ENCODE assay signal across 11 cellular contexts in genomic region chr14:33986804-33987203, GRCh38. TPM values are rescaled to one million over a fixed set of nuclear protein-coding genes. Genes with fewer than 3 reads are reported as not detected.
DNase-seq lines count a peak whose midpoint lies in the region; ATAC-seq, FAIRE-seq and TF ChIP-seq lines count a peak whose summit lies in the region.
"Had no signal": no experiment of that assay in that cellular context is flagged by ENCODE, and none has a peak within 500 bp of the region (broad histone marks: within the 10 kb centered on the region; RNA-seq: fewer than 3 reads in every experiment).

No MANE protein-coding gene starts in this region.

- no peak for FAIRE-seq in urothelium cell line (lab: Jason Lieb, UNC)

- TF ChIP-seq CTCF in foreskin fibroblast (IDR thresholded peaks at IDR 0.05; ENCODE audit: low read depth, low read length): no peak

- no peak overlapping the region for H3K4me3 ChIP-seq in foreskin fibroblast (ENCODE audit: low read depth in 1 of 2, low read length in 2 of 2)
- H3K4me3 ChIP-seq: BLaER1 treated with 17β-estradiol and CSF1 and Interleukin-3, amounts not matched to agents 10 nM and 100 nM had no signal

- peak; percentile 38 to 96 for ATAC-seq in left cardiac atrium
- ATAC-seq in Right ventricle myocardium superior (ENCODE audit: poor library complexity): no peak
- peak; percentile 93 for ATAC-seq in SK-N-SH treated with all-trans-retinoic acid at 6 μM for 48 hours
- ATAC-seq: naive thymus-derived CD8-positive, alpha-beta T cell had no signal

- DNase-seq in left cardiac atrium: no peak
- no peak for DNase-seq in Right ventricle myocardium superior
- peak; percentile 6 to 53 for DNase-seq in foreskin fibroblast
- peak; percentile 70 for DNase-seq in urothelium cell line (ENCODE audit: low spot score)
- no peak for DNase-seq in NCI-H1417 (lab: John Stamatoyannopoulos, UW)
- DNase-seq in T1000 (lab: John Stamatoyannopoulos, UW): no peak
- no peak for DNase-seq in dedifferentiated amniotic fluid mesenchymal stem cell (ENCODE audit: extremely low spot score)
- DNase-seq: naive thymus-derived CD8-positive, alpha-beta T cell; NCI-H446 treated with DMSO at 0.1 percent for 48 hours had no signal

- intact Hi-C loops in left cardiac atrium (cut with DNase I): no loop called here
- intact Hi-C loops in Right ventricle myocardium superior (cut with DNase I): no loop called here

TF ChIP-seq in SK-N-SH treated with all-trans-retinoic acid at 6 μM for 48 hours, 23 proteins besides CTCF, POLR2A, EP300 and RAD21:
- TF ChIP-seq ZNF70 (CRISPR knock-in tag; IDR thresholded peaks at IDR 0.05) (no peak), PPARA (CRISPR knock-in tag; IDR thresholded peaks at IDR 0.05; ENCODE audit: borderline replicate concordance) (no peak), SNAI2 (CRISPR knock-in tag; IDR thresholded peaks at IDR 0.05) (no peak), PATZ1 (CRISPR knock-in tag; IDR thresholded peaks at IDR 0.05; ENCODE audit: borderline replicate concordance) (no peak), ZNF565 (CRISPR knock-in tag; conservative IDR thresholded peaks at IDR 0.05; ENCODE audit: low read depth) (no peak)

RNA-seq across cellular contexts. Expression of gene EGLN3, which starts 35.9 kb away (rescaled TPM):
- total RNA-seq in left cardiac atrium (100 to 1,000 TPM in 1 of 2 donors, 10 to 100 TPM in 1; 73.1 to 116 TPM), Right ventricle myocardium superior (111 TPM)

Comparison
In these comparisons a context has a peak if more than half of its experiments do, and no peak if none do; other contexts are left out.
1. DNase-seq: peak in foreskin fibroblast (2 of 2) and urothelium cell line (single experiment); none in left cardiac atrium (single experiment), Right ventricle myocardium superior (single experiment), NCI-H1417 (0 of 3), T1000 (single experiment) and dedifferentiated amniotic fluid mesenchymal stem cell (single experiment).